ENCODE assay signal across 1 cellular context in genomic region chr1:207789386-207789785, GRCh38.
A peak's percentile ranks its signal among the peaks of the same experiment; 100 is the strongest.
TF ChIP-seq lines count a peak whose summit lies in the region.

No MANE protein-coding gene starts in this region.

TF ChIP-seq in K562, 482 proteins besides CTCF, POLR2A, EP300 and RAD21:
- 0 out of 2 replicates have a peak, but pooled peaks have one; percentile 18 for TF ChIP-seq ATF3 (IDR thresholded peaks at IDR 0.05)
- TF ChIP-seq ATF3 (CRISPR knock-in tag; conservative IDR thresholded peaks at IDR 0.05) = no peak
- TF ChIP-seq CTBP1 (IDR thresholded peaks at IDR 0.05; ENCODE audit: borderline replicate concordance) = no peak
